8 cellular contexts compared by ENCODE assay signal in genomic region chr10:67883710-67884312, GRCh38. TPM values are rescaled to one million over a fixed set of nuclear protein-coding genes. Genes with fewer than 3 reads are reported as not detected.
DNase-seq lines count a peak whose midpoint lies in the region; ATAC-seq and TF ChIP-seq lines count a peak whose summit lies in the region.

No MANE protein-coding gene starts in this region.

- peak overlapping the region; percentile 39 to 99 (median 68) for H3K4me3 ChIP-seq in liver (ENCODE audit: low read depth in 1 of 3, low read length in 3 of 3)

- H3K4me1 ChIP-seq in liver (ENCODE audit: control insufficient read depth in 4 of 4, insufficient read depth in 4 of 4, low read length in 3 of 4) = peaks cover 0 to 14% (median 11%) of the 10 kb centered on the region in 4 donors

- no peak for TF ChIP-seq RAD21 in liver (IDR thresholded peaks at IDR 0.05)

- no peaks in the 10 kb centered on the region for H3K27me3 ChIP-seq in liver (ENCODE audit: control insufficient read depth in 4 of 4, insufficient read depth in 4 of 4, low read length in 3 of 4)

- peak overlapping the region; percentile 63 to 90 for H3K27ac ChIP-seq in liver (ENCODE audit: low read depth in 1 of 2, low read length in 2 of 2)

- peak overlapping the region; percentile 93 for H3K27ac Mint-ChIP-seq in stimulated activated naive CD8-positive, alpha-beta T cell treated with anti-CD3 and anti-CD28 coated beads, Interleukin-15, Interleukin-2, amounts not matched to agents 100 ng/mL and 50 ng/mL, for 24 hours
- peak overlapping the region; percentile 94 to 99 (median 97) for H3K27ac Mint-ChIP-seq in brain
- peak overlapping the region; percentile 95 for H3K27ac Mint-ChIP-seq in type B pancreatic cell

- H3K4me3 Mint-ChIP-seq in stimulated activated naive CD8-positive, alpha-beta T cell treated with anti-CD3 and anti-CD28 coated beads, Interleukin-15, Interleukin-2, amounts not matched to agents 100 ng/mL and 50 ng/mL, for 24 hours = peak overlapping the region; percentile 84
- H3K4me3 Mint-ChIP-seq in brain = peak overlapping the region; percentile 88 to 95 (median 94)
- H3K4me3 Mint-ChIP-seq in type B pancreatic cell = peak overlapping the region; percentile 95

- H3K9me3 Mint-ChIP-seq in stimulated activated naive CD8-positive, alpha-beta T cell treated with anti-CD3 and anti-CD28 coated beads, Interleukin-15, Interleukin-2, amounts not matched to agents 100 ng/mL and 50 ng/mL, for 24 hours = no peaks in the 10 kb centered on the region
- no peaks in the 10 kb centered on the region for H3K9me3 Mint-ChIP-seq in brain
- H3K9me3 Mint-ChIP-seq in type B pancreatic cell = no peaks in the 10 kb centered on the region

- DNase-seq in stimulated activated naive CD8-positive, alpha-beta T cell treated with anti-CD3 and anti-CD28 coated beads, Interleukin-15, Interleukin-2, amounts not matched to agents 100 U/mL and 50 U/mL, for 24 hours = no peak
- no peak for DNase-seq in type B pancreatic cell (ENCODE audit: extremely low spot score, unreplicated experiment)
- DNase-seq in HPDE6-E6E7 (ENCODE audit: extremely low spot score) = no peak
- DNase-seq in DMS79 treated with DMSO at 0.1 percent for 48 hours (lab: John Stamatoyannopoulos, UW) = no peak

- ATAC-seq in stimulated activated naive CD8-positive, alpha-beta T cell treated with anti-CD3 and anti-CD28 coated beads, Interleukin-15, Interleukin-2, amounts not matched to agents 100 U/mL and 50 U/mL, for 24 hours = no peak
- no peak for ATAC-seq in GM18498 (IDR thresholded peaks at IDR 0.05; ENCODE audit: unreplicated experiment)

- WGBS in liver = 24% methylated on average over 13 of the region's 13 CpGs

- peaks cover 23% of the 10 kb centered on the region for H3K4me1 Mint-ChIP-seq in stimulated activated naive CD8-positive, alpha-beta T cell treated with anti-CD3 and anti-CD28 coated beads, Interleukin-15, Interleukin-2, amounts not matched to agents 100 ng/mL and 50 ng/mL, for 24 hours (ENCODE audit: low read depth)
- peaks cover 33% of the 10 kb centered on the region for H3K4me1 Mint-ChIP-seq in brain
- peaks cover 4% of the 10 kb centered on the region for H3K4me1 Mint-ChIP-seq in type B pancreatic cell (ENCODE audit: unreplicated experiment)

- H3K36me3 Mint-ChIP-seq in stimulated activated naive CD8-positive, alpha-beta T cell treated with anti-CD3 and anti-CD28 coated beads, Interleukin-15, Interleukin-2, amounts not matched to agents 100 ng/mL and 50 ng/mL, for 24 hours (ENCODE audit: low read depth) = peaks cover 19% of the 10 kb centered on the region
- H3K36me3 Mint-ChIP-seq in brain (peaks cover 21% of the 10 kb centered on the region), type B pancreatic cell (peaks cover 14% of the 10 kb centered on the region)

- H3K9me3 ChIP-seq in liver (ENCODE audit: control insufficient read depth in 4 of 4, low read length in 3 of 4) = no peaks in the 10 kb centered on the region

- peaks cover 0 to 9% (median 5%) of the 10 kb centered on the region in 4 donors for H3K36me3 ChIP-seq in liver (ENCODE audit: control insufficient read depth in 4 of 4, insufficient read depth in 3 of 4, low read depth in 1 of 4, low read length in 3 of 4)

- TF ChIP-seq CTCF in brain (conservative IDR thresholded peaks at IDR 0.05) (no peak), liver (IDR thresholded peaks at IDR 0.05; ENCODE audit: low read depth, low read length, missing input control) (no peak), type B pancreatic cell (conservative IDR thresholded peaks at IDR 0.05) (no peak)

- H3K27me3 Mint-ChIP-seq in stimulated activated naive CD8-positive, alpha-beta T cell treated with anti-CD3 and anti-CD28 coated beads, Interleukin-15, Interleukin-2, amounts not matched to agents 100 ng/mL and 50 ng/mL, for 24 hours = peaks cover 4% of the 10 kb centered on the region
- H3K27me3 Mint-ChIP-seq in brain (peaks cover 18% of the 10 kb centered on the region), type B pancreatic cell (no peaks in the 10 kb centered on the region)

- peak overlapping the region; percentile 67 to 82 for H3K9ac ChIP-seq in liver (ENCODE audit: low read depth in 1 of 2, low read length in 2 of 2)

TF ChIP-seq in liver, 16 proteins besides CTCF, POLR2A, EP300 and RAD21:
- TF ChIP-seq JUND (IDR thresholded peaks at IDR 0.05) (no peak), RXRA (IDR thresholded peaks at IDR 0.05) (no peak), HNF4G (IDR thresholded peaks at IDR 0.05) (no peak), ZBTB33 (IDR thresholded peaks at IDR 0.05) (no peak), EGR1 (IDR thresholded peaks at IDR 0.05; ENCODE audit: low read depth in 2 of 2) (no peak), TAF1 (conservative IDR thresholded peaks at IDR 0.05) (no peak), YY1 (IDR thresholded peaks at IDR 0.05) (no peak), NR2F2 (IDR thresholded peaks at IDR 0.05) (no peak), SP1 (IDR thresholded peaks at IDR 0.05) (no peak), GABPA (IDR thresholded peaks at IDR 0.05 in 1 of 2, conservative IDR thresholded peaks at IDR 0.05 in 1 of 2) (no peak), HNF4A (conservative IDR thresholded peaks at IDR 0.05) (no peak), REST (IDR thresholded peaks at IDR 0.05) (no peak), FOXA2 (IDR thresholded peaks at IDR 0.05) (no peak), FOXA1 (IDR thresholded peaks at IDR 0.05) (no peak)
- TF ChIP-seq, protein P1, sequence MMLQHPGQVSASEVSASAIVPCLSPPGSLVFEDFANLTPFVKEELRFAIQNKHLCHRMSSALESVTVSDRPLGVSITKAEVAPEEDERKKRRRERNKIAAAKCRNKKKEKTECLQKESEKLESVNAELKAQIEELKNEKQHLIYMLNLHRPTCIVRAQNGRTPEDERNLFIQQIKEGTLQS (IDR thresholded peaks at IDR 0.05) = no peak
- TF ChIP-seq, protein P2, sequence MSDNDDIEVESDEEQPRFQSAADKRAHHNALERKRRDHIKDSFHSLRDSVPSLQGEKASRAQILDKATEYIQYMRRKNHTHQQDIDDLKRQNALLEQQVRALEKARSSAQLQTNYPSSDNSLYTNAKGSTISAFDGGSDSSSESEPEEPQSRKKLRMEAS (IDR thresholded peaks at IDR 0.05) = no peak

RNA-seq across cellular contexts. Expression of gene SIRT1, which starts 0.6 kb away (rescaled TPM):
- polyA plus RNA-seq in brain (ENCODE audit: insufficient read depth, low read depth, low replicate concordance) = 14.9 TPM
- total RNA-seq in liver = 10 to 100 TPM; 10.0 to 14.8 TPM
- polyA plus RNA-seq in liver = 1 to 10 TPM; 3.0 to 5.5 TPM
- 22.2 and 30.4 TPM in 2 replicates for total RNA-seq in type B pancreatic cell (ENCODE audit: low replicate concordance)

RNA-seq across cellular contexts. Expression of gene DNAJC12, which starts 45.8 kb away (rescaled TPM):
- polyA plus RNA-seq in brain (ENCODE audit: insufficient read depth, low read depth, low replicate concordance) = 25.1 TPM
- 10 to 100 TPM; 16.4 to 35.7 TPM for total RNA-seq in liver
- 10 to 100 TPM; 29.8 to 51.3 TPM for polyA plus RNA-seq in liver
- 15.7 and 19.4 TPM in 2 replicates for total RNA-seq in type B pancreatic cell (ENCODE audit: low replicate concordance)
